In genomic region chr18:24015897-24016631, GRCh38 we compare ENCODE assay signal across 8 cellular contexts. TPM values are rescaled to one million over a fixed set of nuclear protein-coding genes. Genes with fewer than 3 reads are reported as not detected.
DNase-seq lines count a peak whose midpoint lies in the region; ATAC-seq and TF ChIP-seq lines count a peak whose summit lies in the region.

No MANE protein-coding gene starts in this region.

- intact Hi-C loops in esophagus muscularis mucosa (cut with DNase I) = loop anchor here (10.0 kb wide), 2 partner anchors 61 to 181 kb away; no protein-coding TSS in a partner anchor
- intact Hi-C loops in prostate gland (cut with DNase I) = no loop called here

- in situ Hi-C loops in G401 (cut with HindIII; ENCODE audit: low sequenced_read_pairs) = no loop called here

- no peak for TF ChIP-seq EP300 in esophagus muscularis mucosa (IDR thresholded peaks at IDR 0.05)

- H3K4me1 ChIP-seq in OCI-LY3 (ENCODE audit: low read length) (peaks cover 75% of the 10 kb centered on the region), esophagus muscularis mucosa (peaks cover 10 to 31% (median 24%) of the 10 kb centered on the region in 4 donors), prostate gland (replicated peaks) (no peaks in the 10 kb centered on the region)

- H2AFZ ChIP-seq in OCI-LY3 (ENCODE audit: low read depth, low read length) = no peak overlapping the region

- H4K20me1 ChIP-seq in OCI-LY3 (ENCODE audit: insufficient read depth, low read length) = peaks cover 36% of the 10 kb centered on the region

- H3K36me3 ChIP-seq in OCI-LY3 (replicated peaks; ENCODE audit: low read depth, low read length) = peaks cover 28% of the 10 kb centered on the region
- H3K36me3 ChIP-seq in esophagus muscularis mucosa = peaks cover 0 to 6% (median 0%) of the 10 kb centered on the region in 4 donors
- no peaks in the 10 kb centered on the region for H3K36me3 ChIP-seq in prostate gland

- H3K27ac ChIP-seq in OCI-LY3 (ENCODE audit: low read length) (peak overlapping the region; percentile 64), esophagus muscularis mucosa (replicated peaks in 1 of 4) (peak overlapping the region in 2 of 4 donors; percentile 81 to 91), prostate gland (peak overlapping the region in 1 of 2 donors; percentile 86)

- DNase-seq in G401 (ENCODE audit: low spot score) = peak; percentile 22
- no peak for DNase-seq in esophagus muscularis mucosa (ENCODE audit: extremely low spot score)
- DNase-seq in prostate gland (ENCODE audit: low spot score) = no peak
- no peak for DNase-seq in stimulated activated CD4-positive, alpha-beta T cell treated with anti-CD3 and anti-CD28 coated beads, Interleukin-4, amount 100 ng/mL, for 1 hour
- DNase-seq in activated effector memory CD4-positive, alpha-beta T cell treated with Interleukin-2 at 50 U/mL for 16 hours = no peak
- DNase-seq in GM19240 (ENCODE audit: insufficient read length, low spot score) = no peak

- H3K27me3 ChIP-seq in OCI-LY3 (ENCODE audit: low read depth, low read length) (no peaks in the 10 kb centered on the region), esophagus muscularis mucosa (no peaks in the 10 kb centered on the region), prostate gland (replicated peaks; ENCODE audit: insufficient read depth) (no peaks in the 10 kb centered on the region)

- TF ChIP-seq CTCF in OCI-LY3 (IDR thresholded peaks at IDR 0.05; ENCODE audit: low read depth, low read length) (no peak), esophagus muscularis mucosa (IDR thresholded peaks at IDR 0.05) (no peak), prostate gland (IDR thresholded peaks at IDR 0.05) (no peak)

- peak overlapping the region; percentile 91 for H3K9ac ChIP-seq in OCI-LY3 (ENCODE audit: low read length)

- TF ChIP-seq POLR2A in esophagus muscularis mucosa (IDR thresholded peaks at IDR 0.05; ENCODE audit: low read depth) = no peak
- no peak for TF ChIP-seq POLR2A in prostate gland (IDR thresholded peaks at IDR 0.05)

- H3K9me3 ChIP-seq in OCI-LY3 (ENCODE audit: insufficient read depth, low read length) (no peaks in the 10 kb centered on the region), esophagus muscularis mucosa (no peaks in the 10 kb centered on the region), prostate gland (no peaks in the 10 kb centered on the region)

- peak overlapping the region; percentile 89 for H3K4me2 ChIP-seq in OCI-LY3 (ENCODE audit: low read length)

- WGBS in esophagus muscularis mucosa = 55% methylated on average over 12 of the region's 12 CpGs
- 46% methylated on average over 12 of the region's 12 CpGs for WGBS in prostate gland

- H3K79me2 ChIP-seq in OCI-LY3 (ENCODE audit: low read length) = peaks cover 63% of the 10 kb centered on the region

- H3K4me3 ChIP-seq in OCI-LY3 (ENCODE audit: low read length) = peak overlapping the region; percentile 85
- peak overlapping the region; percentile 71 to 96 (median 82) for H3K4me3 ChIP-seq in esophagus muscularis mucosa
- peak overlapping the region; percentile 72 to 87 for H3K4me3 ChIP-seq in prostate gland

- ATAC-seq in GM21390 (IDR thresholded peaks at IDR 0.05; ENCODE audit: unreplicated experiment) = no peak

RNA-seq across cellular contexts. Expression of gene TTC39C, which starts 1.5 kb away (rescaled TPM):
- 3.1 and 4.1 TPM in 2 replicates for total RNA-seq in G401 (2014; rRNA removed; shearing (Covaris generic))
- total RNA-seq in esophagus muscularis mucosa (10 to 100 TPM; 32.3 to 45.4 (median 34.8) TPM), prostate gland (10 to 100 TPM; 31.2 to 40.0 TPM)
